ENCODE assay signal across 8 cellular contexts in genomic region chr6:56637640-56638039, GRCh38. TPM values are rescaled to one million over a fixed set of nuclear protein-coding genes. Genes with fewer than 3 reads are reported as not detected.
DNase-seq lines count a peak whose midpoint lies in the region; ATAC-seq, FAIRE-seq and TF ChIP-seq lines count a peak whose summit lies in the region.

No MANE protein-coding gene starts in this region.

- 3% methylated on average over 2 of the region's 2 CpGs for WGBS in esophagus muscularis mucosa

- no peak for TF ChIP-seq EP300 in esophagus muscularis mucosa (IDR thresholded peaks at IDR 0.05)

- intact Hi-C loops in esophagus muscularis mucosa (cut with DNase I): loop anchor here (2.0 to 5.0 kb wide), 3 partner anchors 61 to 205 kb away; no protein-coding TSS in a partner anchor
- intact Hi-C loops in activated CD4-positive, alpha-beta memory T cell treated with anti-CD3 and anti-CD28 coated beads for 36 hours (cut with micrococcal nuclease): loop anchor here (1.0 to 10.0 kb wide), 3 partner anchors 62 to 677 kb away; partner anchors contain the start of gene PRIM2

- POLR2A ChIA-PET in activated CD4-positive, alpha-beta memory T cell treated with anti-CD3 and anti-CD28 coated beads for 36 hours (lab: Charles Lee): no interaction called here

- peak; percentile 44 for DNase-seq in COLO829 (ENCODE audit: low spot score)
- DNase-seq in HTR-8/SVneo (ENCODE audit: insufficient read length, low spot score): peak; percentile 59
- peak; percentile 84 for DNase-seq in RKO (ENCODE audit: low spot score)
- DNase-seq in esophagus muscularis mucosa (ENCODE audit: extremely low spot score): no peak
- no peak for DNase-seq in omental fat pad (ENCODE audit: low spot score)
- no peak for DNase-seq in activated CD4-positive, alpha-beta memory T cell treated with anti-CD3 and anti-CD28 coated beads for 36 hours

- FAIRE-seq in HTR-8/SVneo (lab: Jason Lieb, UNC): peak; percentile 85

- CTCF ChIA-PET in activated CD4-positive, alpha-beta memory T cell treated with anti-CD3 and anti-CD28 coated beads for 36 hours (lab: Charles Lee): interaction anchor here (0.7 to 1.6 kb wide), 4 partner anchors 12 to 215 kb away, joined by 3 to 7 read pairs (median 6); no protein-coding TSS in a partner anchor

- H3K36me3 ChIP-seq in esophagus muscularis mucosa: peaks cover 11 to 79% (median 48%) of the 10 kb centered on the region in 4 donors

- H3K4me1 ChIP-seq in esophagus muscularis mucosa: peaks cover 0 to 20% (median 7%) of the 10 kb centered on the region in 4 donors

- no peaks in the 10 kb centered on the region for H3K27me3 ChIP-seq in esophagus muscularis mucosa

- ATAC-seq in omental fat pad (ENCODE audit: low FRiP score) (peak; percentile 37), HG03432 (IDR thresholded peaks at IDR 0.05; ENCODE audit: unreplicated experiment) (no peak)
- no peak for ATAC-seq in activated CD4-positive, CD25-positive, alpha-beta regulatory T cell treated with anti-CD3 and anti-CD28 coated beads, Interleukin-2, amount 50 U/mL, for 24 hours

- H3K4me1 Mint-ChIP-seq in activated CD4-positive, alpha-beta memory T cell treated with anti-CD3 and anti-CD28 coated beads for 36 hours (ENCODE audit: low read depth): no peaks in the 10 kb centered on the region

- TF ChIP-seq CTCF in esophagus muscularis mucosa (IDR thresholded peaks at IDR 0.05): peak; percentile 74 to 76 (median 74)
- no peak for TF ChIP-seq CTCF in omental fat pad (IDR thresholded peaks at IDR 0.05)

- no peak for TF ChIP-seq POLR2A in esophagus muscularis mucosa (IDR thresholded peaks at IDR 0.05; ENCODE audit: low read depth)

- H3K4me3 ChIP-seq in esophagus muscularis mucosa: no peak overlapping the region

- no peak overlapping the region for H3K4me3 Mint-ChIP-seq in activated CD4-positive, alpha-beta memory T cell treated with anti-CD3 and anti-CD28 coated beads for 36 hours

- no peaks in the 10 kb centered on the region for H3K9me3 Mint-ChIP-seq in activated CD4-positive, alpha-beta memory T cell treated with anti-CD3 and anti-CD28 coated beads for 36 hours

- H3K27ac Mint-ChIP-seq in activated CD4-positive, alpha-beta memory T cell treated with anti-CD3 and anti-CD28 coated beads for 36 hours: no peak overlapping the region

- peaks cover 5% of the 10 kb centered on the region for H3K27me3 Mint-ChIP-seq in activated CD4-positive, alpha-beta memory T cell treated with anti-CD3 and anti-CD28 coated beads for 36 hours

- no peaks in the 10 kb centered on the region for H3K36me3 Mint-ChIP-seq in activated CD4-positive, alpha-beta memory T cell treated with anti-CD3 and anti-CD28 coated beads for 36 hours

- H3K27ac ChIP-seq in esophagus muscularis mucosa (replicated peaks in 1 of 4): peak overlapping the region in 2 of 4 donors; percentile 40 to 60

- no peaks in the 10 kb centered on the region for H3K9me3 ChIP-seq in esophagus muscularis mucosa

RNA-seq across cellular contexts. Expression of gene DST, which starts 5.0 kb away (rescaled TPM):
- total RNA-seq in esophagus muscularis mucosa (100 to 1,000 TPM; 410 to 588 (median 521) TPM), omental fat pad (100 to 1,000 TPM; 126 to 371 (median 160) TPM)
- total RNA-seq in activated CD4-positive, alpha-beta memory T cell treated with anti-CD3 and anti-CD28 coated beads for 36 hours: 1 to 10 TPM; 5.7 to 6.2 TPM

Comparison
In these comparisons a context has a peak if more than half of its experiments do, and no peak if none do; other contexts are left out.
1. DNase-seq: peak in COLO829 (single experiment), HTR-8/SVneo (single experiment) and RKO (single experiment); none in esophagus muscularis mucosa (single experiment), omental fat pad (single experiment) and activated CD4-positive, alpha-beta memory T cell treated with anti-CD3 and anti-CD28 coated beads for 36 hours (single experiment).
2. CTCF ChIP-seq: peak in esophagus muscularis mucosa (3 of 3); none in omental fat pad (0 of 3).
3. RNA of gene DST, which starts 5.0 kb away (total RNA-seq): 410 to 588 TPM in esophagus muscularis mucosa and 126 to 371 TPM in omental fat pad; 5.7 to 6.2 TPM in activated CD4-positive, alpha-beta memory T cell treated with anti-CD3 and anti-CD28 coated beads for 36 hours; every median in the first group is over 10 times any median in the second.